23 cellular contexts compared by ENCODE assay signal in the genomic region with DNA sequence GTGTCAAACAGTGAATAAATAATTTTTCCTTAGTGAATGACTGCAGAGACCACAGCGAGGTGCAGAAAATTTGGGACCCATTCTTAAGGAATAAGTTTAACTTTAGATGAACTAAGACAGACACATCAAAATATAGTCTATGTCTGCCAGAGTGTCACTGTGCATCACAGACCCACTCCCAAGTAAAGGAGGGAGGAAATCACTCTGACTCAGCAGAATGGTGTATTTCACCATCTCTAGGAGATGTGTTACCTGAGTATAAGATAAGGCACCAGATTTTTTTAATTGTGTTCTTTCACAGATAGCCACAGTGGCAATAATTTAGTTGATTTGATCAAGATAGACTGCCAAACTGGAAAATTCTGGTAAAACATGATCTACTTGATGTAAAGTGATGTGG. TPM values are rescaled to one million over a fixed set of nuclear protein-coding genes. Genes with fewer than 3 reads are reported as not detected.
DNase-seq lines count a peak whose midpoint lies in the region; ATAC-seq, FAIRE-seq and TF ChIP-seq lines count a peak whose summit lies in the region.
"Had no signal": no experiment of that assay in that cellular context is flagged by ENCODE, and none has a peak within 500 bp of the region (broad histone marks: within the 10 kb centered on the region; RNA-seq: fewer than 3 reads in every experiment).

No MANE protein-coding gene starts in this region.

- POLR2A ChIA-PET in PC-9 (lab: Charles Lee; ENCODE audit: unreplicated experiment): no interaction called here

- TF ChIP-seq CTCF in PC-9 (conservative IDR thresholded peaks at IDR 0.05): no peak
- no peak for TF ChIP-seq CTCF in foreskin keratinocyte (conservative IDR thresholded peaks at IDR 0.05)
- no peak for TF ChIP-seq CTCF in mucosa of descending colon (IDR thresholded peaks at IDR 0.05)
- TF ChIP-seq CTCF in heart left ventricle (IDR thresholded peaks at IDR 0.05): no peak

- in situ Hi-C loops in GM23248 (cut with MboI): no loop called here

- H3K36me3 ChIP-seq in GM23248 (ENCODE audit: low read depth): peaks cover 53% of the 10 kb centered on the region
- peaks cover 7% of the 10 kb centered on the region; the same call in 1 of the 2 replicates for H3K36me3 ChIP-seq in PC-9 (ENCODE audit: low read depth)
- H3K36me3 ChIP-seq in mucosa of descending colon (ENCODE audit: low read depth): no peaks in the 10 kb centered on the region
- H3K36me3 ChIP-seq in heart left ventricle: no peaks in the 10 kb centered on the region

- H3F3A ChIP-seq in GM23248 (ENCODE audit: insufficient read depth) (peaks cover 97% of the 10 kb centered on the region), PC-9 (ENCODE audit: insufficient read depth, low read depth) (peaks cover 46% of the 10 kb centered on the region)

- no peak for TF ChIP-seq POLR2A in heart left ventricle (IDR thresholded peaks at IDR 0.05)

- H3K4me2 ChIP-seq in GM23248 (ENCODE audit: unreplicated experiment): no peak overlapping the region
- no peak overlapping the region for H3K4me2 ChIP-seq in PC-9
- H3K4me2 ChIP-seq: GM23338 had no signal

- ATAC-seq in foreskin keratinocyte: no peak
- no peak for ATAC-seq in mucosa of descending colon
- ATAC-seq in GM21528 (IDR thresholded peaks at IDR 0.05; ENCODE audit: low FRiP score, unreplicated experiment): no peak
- ATAC-seq in heart left ventricle: no peak
- ATAC-seq: CD8-positive, alpha-beta T cell; HCT116; PC-3; SK-N-SH treated with all-trans-retinoic acid at 6 μM for 48 hours had no signal

- FAIRE-seq in RCC 7860 (lab: Jason Lieb, UNC): no peak
- FAIRE-seq: GM12891 had no signal

- intact Hi-C loops in PC-9 (cut with micrococcal nuclease; ENCODE audit: unreplicated experiment) (no loop called here), mucosa of descending colon (cut with DNase I, micrococcal nuclease) (no loop called here), heart left ventricle (cut with DNase I) (no loop called here)

- H3K79me2 ChIP-seq in GM23248 (ENCODE audit: insufficient read depth): peaks cover 22% of the 10 kb centered on the region
- H3K79me2 ChIP-seq in PC-9 (ENCODE audit: low read depth): no peaks in the 10 kb centered on the region

- H3K27ac ChIP-seq in GM23248: peak overlapping the region; percentile 58
- H3K27ac ChIP-seq in PC-9: peak overlapping the region; percentile 70
- H3K27ac ChIP-seq in foreskin keratinocyte: peak overlapping the region; percentile 18
- no peak overlapping the region for H3K27ac ChIP-seq in heart left ventricle
- H3K27ac ChIP-seq: RWPE1 had no signal

- CTCF ChIA-PET in PC-9 (lab: Charles Lee): no interaction called here

- BruUV-seq in PC-9 (replicated peaks; lab: Mats Ljungman, UMichigan): no TSS peak

- DNase-seq in GM23248: no peak
- DNase-seq in PC-9: peak in 1 of 2 experiments; percentile 73
- DNase-seq in foreskin keratinocyte: no peak
- no peak for DNase-seq in mucosa of descending colon
- DNase-seq in RCC 7860 (ENCODE audit: low spot score): no peak
- DNase-seq in heart left ventricle: no peak
- DNase-seq: C1 segment of cervical spinal cord; CD8-positive, alpha-beta T cell; Karpas-422; MG63; NCI-H1417; NCI-H187; NCI-H446 treated with DMSO at 0.1 percent for 48 hours; NCI-H526 treated with DMSO at 0.1 percent for 48 hours; PC-3; SIG-M5; T-cell had no signal

- 100% methylated on average over 1 of the region's 1 CpG for WGBS in GM23248 (ENCODE audit: low coverage in 1 of 2, low lambda C conversion rate in 2 of 2, missing lambda C conversion rate in 2 of 2), 2 experiments
- 91 to 100% (median 96%) methylated on average over 1 of the region's 1 CpG for WGBS in heart left ventricle, 4 donors

- H3K4me1 ChIP-seq in GM23248 (ENCODE audit: insufficient read depth) (peaks cover 39% of the 10 kb centered on the region), PC-9 (replicated peaks; ENCODE audit: insufficient read depth) (peaks cover 59% of the 10 kb centered on the region), foreskin keratinocyte (peaks cover 17% of the 10 kb centered on the region), mucosa of descending colon (ENCODE audit: low read depth) (peaks cover 3% of the 10 kb centered on the region), heart left ventricle (peaks cover 0 to 10% (median 0%) of the 10 kb centered on the region in 12 donors)

- H3K27me3 ChIP-seq in GM23248 (replicated peaks; ENCODE audit: insufficient read depth) (no peaks in the 10 kb centered on the region), PC-9 (ENCODE audit: insufficient read depth, low read depth) (no peaks in the 10 kb centered on the region), foreskin keratinocyte (no peaks in the 10 kb centered on the region), heart left ventricle (no peaks in the 10 kb centered on the region)
- H3K27me3 ChIP-seq: MG63 had no signal

- H3K9me3 ChIP-seq in GM23248 (ENCODE audit: low read depth): no peaks in the 10 kb centered on the region
- no peaks in the 10 kb centered on the region for H3K9me3 ChIP-seq in PC-9 (ENCODE audit: insufficient read depth, low read depth)
- H3K9me3 ChIP-seq in mucosa of descending colon: no peaks in the 10 kb centered on the region
- H3K9me3 ChIP-seq in heart left ventricle: no peaks in the 10 kb centered on the region
- H3K9me3 ChIP-seq: MG63 had no signal

- H3K4me3 ChIP-seq in GM23248 (no peak overlapping the region), PC-9 (no peak overlapping the region), mucosa of descending colon (no peak overlapping the region), heart left ventricle (no peak overlapping the region)
- H3K4me3 ChIP-seq: GM23338, MG63 had no signal

- H3K9ac ChIP-seq in GM23248: no peak overlapping the region

- H4K20me1 ChIP-seq in GM23248 (ENCODE audit: insufficient read depth): no peaks in the 10 kb centered on the region
- H4K20me1 ChIP-seq in PC-9 (ENCODE audit: insufficient read depth): no peaks in the 10 kb centered on the region

- H3K9me2 ChIP-seq in GM23248 (ENCODE audit: insufficient read depth): no peaks in the 10 kb centered on the region
- no peaks in the 10 kb centered on the region for H3K9me2 ChIP-seq in PC-9 (ENCODE audit: insufficient read depth)

- no peak overlapping the region for H2AFZ ChIP-seq in GM23248
- no peak overlapping the region for H2AFZ ChIP-seq in PC-9
- H2AFZ ChIP-seq: GM23338 had no signal

RNA-seq across cellular contexts. Expression of a gene that starts 47.3 kb away (rescaled TPM):
- total RNA-seq in GM23248 (2014; rRNA removed; shearing (Covaris generic)): 89.5 and 103 TPM in 2 replicates
- polyA plus RNA-seq in GM23248 (2016; fragmentation: Nextera tagmentation; extraction: Ambion mirVana) (35.1 and 39.7 TPM in 2 replicates), foreskin keratinocyte (45.3 and 50.3 TPM in 2 replicates), heart left ventricle (10 to 100 TPM; 12.8 to 36.7 TPM)
- total RNA-seq in PC-9 (2021) (30.3 and 35.0 TPM in 2 replicates), foreskin keratinocyte (111 and 116 TPM in 2 replicates), mucosa of descending colon (10 to 100 TPM; 26.4 to 28.6 (median 26.7) TPM), heart left ventricle (10 to 100 TPM; 17.8 to 46.8 (median 33.8) TPM)

Comparison
In these comparisons a context has a peak if more than half of its experiments do, and no peak if none do; other contexts are left out.
1. H3K27ac ChIP-seq: peak in GM23248 (single experiment), PC-9 (single experiment) and foreskin keratinocyte (single experiment); none in heart left ventricle (0 of 12).